In genomic region chr3:155568295-155568694, GRCh38 we compare ENCODE assay signal across 26 cellular contexts.
"Had no signal": no experiment of that assay in that cellular context is flagged by ENCODE, and none has a peak within 500 bp of the region (broad histone marks: within the 10 kb centered on the region; RNA-seq: fewer than 3 reads in every experiment).

No MANE protein-coding gene starts in this region.

- DNase-seq: stimulated activated CD4-positive, alpha-beta T cell treated with anti-CD3 and anti-CD28 coated beads, Interleukin-2, amount 100 ng/mL, for 48 hours; stimulated activated CD4-positive, alpha-beta T cell treated with anti-CD3 and anti-CD28 coated beads, Interleukin-4, amount 100 ng/mL, for 1 hour; stimulated activated CD4-positive, alpha-beta T cell treated with anti-CD3 and anti-CD28 coated beads, Interleukin-4, amount 100 ng/mL, for 24 hours; stimulated activated CD4-positive, alpha-beta T cell treated with anti-CD3 and anti-CD28 coated beads, Interleukin-4, amount 100 ng/mL, for 4 hours; stimulated activated CD8-positive, alpha-beta memory T cell treated with anti-CD3 and anti-CD28 coated beads, Interleukin-4, amount 100 ng/mL, for 48 hours; stimulated activated naive B cell treated with anti-CD40 and anti-IgM and Interleukin-4, amounts not matched to agents 10 μg/mL and 1 μg/mL and 100 μg/mL, for 72 hours; stimulated activated naive CD4-positive, alpha-beta T cell; stimulated activated naive CD4-positive, alpha-beta T cell treated with Interleukin-2 at 50 U/mL for 16 hours; stimulated activated naive CD8-positive, alpha-beta T cell treated with anti-CD3 and anti-CD28 coated beads, Interleukin-15, amount 100 ng/mL, for 72 hours; stimulated activated naive CD8-positive, alpha-beta T cell treated with anti-CD3 and anti-CD28 coated beads, Interleukin-15, Interleukin-2, amounts not matched to agents 100 U/mL and 50 U/mL, for 24 hours; stomach; substantia nigra; testis; thyroid gland; tibial artery; transverse colon; upper lobe of left lung; upper lobe of right lung; uterus had no signal

- H3K36me3 ChIP-seq: stomach, suprapubic skin, thoracic aorta, thyroid gland, tibial artery, tibial nerve, transverse colon, upper lobe of left lung, upper lobe of right lung, uterus, vagina had no signal

- H3K4me1 ChIP-seq: stomach, suprapubic skin, testis, thyroid gland, tibial artery, transverse colon, upper lobe of left lung, upper lobe of right lung, uterus, vagina had no signal

- H3K27ac ChIP-seq: stomach, suprapubic skin, testis, thoracic aorta, thyroid gland, tibial artery, tibial nerve, transverse colon, upper lobe of left lung, upper lobe of right lung, uterus, vagina had no signal

- ATAC-seq: stimulated activated effector memory CD8-positive, alpha-beta T cell treated with anti-CD3 and anti-CD28 coated beads, Interleukin-12 subunit alpha, Interleukin-12 subunit beta, amount 100 ng/mL, for 72 hours; stimulated activated memory B cell treated with anti-CD40 and anti-IgM and Interleukin-4, amounts not matched to agents 10 μg/mL and 1 μg/mL and 100 μg/mL, for 72 hours; stimulated activated naive B cell treated with anti-CD40 and anti-IgM and Interleukin-4, amounts not matched to agents 10 μg/mL and 1 μg/mL and 100 μg/mL, for 72 hours; stimulated activated naive CD8-positive, alpha-beta T cell treated with anti-CD3 and anti-CD28 coated beads, Interleukin-15, amount 100 ng/mL, for 72 hours; stimulated activated naive CD8-positive, alpha-beta T cell treated with anti-CD3 and anti-CD28 coated beads, Interleukin-15, Interleukin-2, amounts not matched to agents 100 U/mL and 50 U/mL, for 24 hours; upper lobe of right lung had no signal

- H3K27me3 ChIP-seq: stomach, suprapubic skin, testis, thyroid gland, tibial artery, tibial nerve, transverse colon, upper lobe of left lung, upper lobe of right lung, uterus, vagina had no signal

- H3K4me3 ChIP-seq: stomach, suprapubic skin, testis, thoracic aorta, thyroid gland, tibial artery, tibial nerve, transverse colon, upper lobe of left lung, upper lobe of right lung, uterus, vagina had no signal

- H3K9me3 ChIP-seq: stomach, suprapubic skin, testis, thoracic aorta, thyroid gland, tibial artery, tibial nerve, transverse colon, upper lobe of right lung, uterus, vagina had no signal

- FAIRE-seq: urothelium cell line had no signal
